9 cellular contexts compared by ENCODE assay signal in genomic region chr19:45442408-45442926, GRCh38. TPM values are rescaled to one million over a fixed set of nuclear protein-coding genes. Genes with fewer than 3 reads are reported as not detected.
DNase-seq lines count a peak whose midpoint lies in the region; ATAC-seq, FAIRE-seq and TF ChIP-seq lines count a peak whose summit lies in the region.
"Had no signal": no experiment of that assay in that cellular context is flagged by ENCODE, and none has a peak within 500 bp of the region (broad histone marks: within the 10 kb centered on the region; RNA-seq: fewer than 3 reads in every experiment).

No MANE protein-coding gene starts in this region.

- peak overlapping the region; percentile 91 to 99 (median 96) for H3K27ac Mint-ChIP-seq in naive B cell
- H3K27ac Mint-ChIP-seq in type B pancreatic cell: peak overlapping the region; percentile 96

- H3K79me2 ChIP-seq in GM12878 (ENCODE audit: control insufficient read depth, insufficient read depth, low read length): no peaks in the 10 kb centered on the region

- in situ Hi-C loops in GM12878 (cut with MboI): loop anchor here (5.0 kb wide), 1 partner anchor 35 kb away; no protein-coding TSS in a partner anchor

- 0 out of 2 replicates have a peak overlapping the region, but pooled peaks have one; percentile 64 for H3K4me2 ChIP-seq in GM12878 (ENCODE audit: control insufficient read depth, insufficient read depth)

- RAD21 ChIA-PET in GM12878 (lab: Charles Lee; ENCODE audit: unreplicated experiment): no interaction called here

- H3K9me3 ChIP-seq in heart right ventricle (no peaks in the 10 kb centered on the region), GM12878 (replicated peaks; ENCODE audit: control insufficient read depth, insufficient read depth, low read length) (no peaks in the 10 kb centered on the region)

- intact Hi-C loops in heart right ventricle (cut with DNase I) (loop anchor here in 2 of 10 donors (2.0 to 10.0 kb wide), 3 partner anchors 26 to 202 kb away; partner anchors contain the start of gene GPR4 (in 1 of the 2)), left cardiac atrium (cut with DNase I) (no loop called here), GM12878 (cut with micrococcal nuclease; ENCODE audit: unreplicated experiment) (loop anchor here (5.0 kb wide), 1 partner anchor 200 kb away; no protein-coding TSS in a partner anchor)

- CTCF ChIA-PET in GM12878 (lab: Yijun Ruan, JAX): interaction anchor here (0.6 to 6.6 kb wide), 4 partner anchors 26 to 200 kb away, joined by 3 to 385 read pairs (median 37); partner anchors contain the start of gene FOSB

- peaks cover 0 to 49% (median 33%) of the 10 kb centered on the region in 9 donors for H3K4me1 ChIP-seq in heart right ventricle
- peaks cover 23% of the 10 kb centered on the region for H3K4me1 ChIP-seq in GM12878 (ENCODE audit: control insufficient read depth, insufficient read depth, low read length)

- TF ChIP-seq CTCF in heart right ventricle (IDR thresholded peaks at IDR 0.05): no peak
- TF ChIP-seq CTCF in GM12878 (IDR thresholded peaks at IDR 0.05 in 2 of 3, conservative IDR thresholded peaks at IDR 0.05 in 1 of 3; ENCODE audit: control insufficient read depth in 2 of 3, extremely low read depth in 1 of 3, insufficient read depth in 1 of 3, low read depth in 3 of 3, low read length in 3 of 3): no peak
- TF ChIP-seq CTCF in type B pancreatic cell (conservative IDR thresholded peaks at IDR 0.05): no peak

- H3K36me3 Mint-ChIP-seq in naive B cell (no peaks in the 10 kb centered on the region), type B pancreatic cell (no peaks in the 10 kb centered on the region)

- H3K9me3 Mint-ChIP-seq in naive B cell (no peaks in the 10 kb centered on the region), type B pancreatic cell (no peaks in the 10 kb centered on the region)

- ATAC-seq in heart right ventricle (no peak), left cardiac atrium (no peak), GM12878 (no peak; the same call in 2 of the 3 replicates), naive B cell (ENCODE audit: low read depth in 2 of 2) (no peak)

- DNase-seq in heart right ventricle: no peak
- DNase-seq in left cardiac atrium: no peak
- DNase-seq in GM12878 (ENCODE audit: low read depth, low spot score): no peak
- DNase-seq in naive B cell: no peak
- no peak for DNase-seq in type B pancreatic cell (ENCODE audit: extremely low spot score, unreplicated experiment)
- no peak for DNase-seq in NCI-H748 (lab: John Stamatoyannopoulos, UW; ENCODE audit: unreplicated experiment)
- DNase-seq in GF-D8 (lab: John Stamatoyannopoulos, UW): no peak
- no peak for DNase-seq in glomerular visceral epithelial cell (ENCODE audit: extremely low spot score)
- DNase-seq: NCI-H1105 treated with DMSO at 0.1 percent for 48 hours had no signal

- H3K27me3 Mint-ChIP-seq in naive B cell: no peaks in the 10 kb centered on the region
- H3K27me3 Mint-ChIP-seq in type B pancreatic cell: no peaks in the 10 kb centered on the region

- H3K4me1 Mint-ChIP-seq in naive B cell: peaks cover 46 to 58% (median 52%) of the 10 kb centered on the region in 3 donors
- H3K4me1 Mint-ChIP-seq in type B pancreatic cell (ENCODE audit: unreplicated experiment): peaks cover 24% of the 10 kb centered on the region

- peak overlapping the region in 9 of 10 donors; percentile 76 to 96 (median 89) for H3K27ac ChIP-seq in heart right ventricle
- H3K27ac ChIP-seq in GM12878 (ENCODE audit: control insufficient read depth, insufficient read depth): 0 out of 2 replicates have a peak overlapping the region, but pooled peaks have one; percentile 1

- no peaks in the 10 kb centered on the region for H4K20me1 ChIP-seq in GM12878 (ENCODE audit: control insufficient read depth, insufficient read depth)

- no peak for TF ChIP-seq POLR2A in GM12878 (IDR thresholded peaks at IDR 0.05; ENCODE audit: low read depth, low read length)

- SMC1A ChIA-PET in GM12878 (lab: Charles Lee; ENCODE audit: uncharacterized antibody, unreplicated experiment): interaction anchor here (6.0 kb wide), 1 partner anchor 36 kb away, joined by 145 read pairs; no protein-coding TSS in a partner anchor

- no peak overlapping the region for H2AFZ ChIP-seq in GM12878 (ENCODE audit: control insufficient read depth, low read depth, low read length)

- POLR2A ChIA-PET in GM12878 (lab: Charles Lee): interaction anchor here (0.6 to 0.7 kb wide), 2 partner anchors 26 to 266 kb away, joined by 3 to 4 read pairs; partner anchors contain the start of gene FOSB

- whole genome bisulfite sequencing in heart right ventricle, 2 donors: 78 to 83% methylated on average over 3 of the region's 3 CpGs
- WGBS in GM12878 (ENCODE audit: insufficient coverage, insufficient replicate concordance, low lambda C conversion rate, missing lambda C conversion rate): 77% methylated on average over 3 of the region's 3 CpGs

- TF ChIP-seq EP300 in GM12878 (IDR thresholded peaks at IDR 0.05; ENCODE audit: borderline replicate concordance in 1 of 2, control insufficient read depth in 1 of 2, low read depth in 2 of 2, low read length in 2 of 2): no peak

- no peaks in the 10 kb centered on the region for H3K27me3 ChIP-seq in heart right ventricle
- H3K27me3 ChIP-seq in GM12878 (replicated peaks in 1 of 2; ENCODE audit: control insufficient read depth in 2 of 2, insufficient read depth in 2 of 2, low read length in 1 of 2): no peaks in the 10 kb centered on the region

- H3K4me3 Mint-ChIP-seq in naive B cell: peak overlapping the region; percentile 79 to 94 (median 88)
- H3K4me3 Mint-ChIP-seq in type B pancreatic cell: peak overlapping the region; percentile 88

- no peak overlapping the region for H3K9ac ChIP-seq in GM12878 (ENCODE audit: control insufficient read depth, insufficient read depth, low read length)

- BruUV-seq in GM12878 (replicated peaks; lab: Mats Ljungman, UMichigan): no TSS peak

- H3K4me3 ChIP-seq in heart right ventricle (no peak overlapping the region), GM12878 (no peak overlapping the region)

- no peak for TF ChIP-seq RAD21 in GM12878 (IDR thresholded peaks at IDR 0.05; ENCODE audit: insufficient read depth, low read depth, low read length)

- FAIRE-seq in GM12878 (lab: Jason Lieb, UNC): no peak

- H3K36me3 ChIP-seq in heart right ventricle (no peaks in the 10 kb centered on the region), GM12878 (ENCODE audit: control insufficient read depth in 2 of 2, insufficient read depth in 2 of 2, low read length in 1 of 2) (no peaks in the 10 kb centered on the region)

RNA-seq across cellular contexts. Expression of gene ERCC1, which starts 18.8 kb away (rescaled TPM):
- total RNA-seq in heart right ventricle (100 to 1,000 TPM; 113 to 194 (median 136) TPM), left cardiac atrium (100 to 1,000 TPM; 105 to 140 TPM), GM12878 (2014; rRNA removed) (74.7 and 82.6 TPM in 2 replicates), GM12878 (2014; rRNA removed; fragmentation: Illumina TruSeq; extraction: Trizol) (45.4 and 57.2 TPM in 2 replicates), GM12878 (2021) (70.1 and 75.3 TPM in 2 replicates), type B pancreatic cell (ENCODE audit: low replicate concordance) (57.3 and 71.8 TPM in 2 replicates)
- polyA plus RNA-seq in heart right ventricle (100 to 1,000 TPM; 147 to 183 TPM), GM12878 (2011; rRNA removed) (36.8 and 65.0 TPM in 2 replicates), GM12878 (2014; fragmentation: Illumina TruSeq; extraction: Trizol) (23.1 and 52.0 TPM in 2 replicates), GM12878 (2014; fragmentation: Nextera tagmentation; extraction: Ambion mirVana) (10 to 100 TPM; 14.7 to 36.8 TPM), GM12878 (2014; rRNA removed) (104 and 113 TPM in 2 replicates), GM12878 (2016; fragmentation: Nextera tagmentation; extraction: Ambion mirVana) (10 to 100 TPM; 54.2 to 66.8 TPM), naive B cell (ENCODE audit: low read depth in 6 of 6) (10 to 100 TPM; 40.0 to 91.4 (median 46.2) TPM)
- 59.3 and 59.4 TPM in 2 replicates for total RNA-seq in GM12878 (2013; cell fraction: nucleolus; rRNA removed)
- polyA plus RNA-seq in GM12878 (2011; ENCODE audit: low read depth): 161 TPM
- 105 and 127 TPM in 2 replicates for polyA plus RNA-seq in GM12878 (2011; cell fraction: cytosol; rRNA removed)
- polyA plus RNA-seq in GM12878 (2011; cell fraction: nucleus; rRNA removed): 101 and 105 TPM in 2 replicates
- 49.9 and 53.1 TPM in 2 replicates for polyA plus RNA-seq in GM12878 (2012)
- 51.6 and 101 TPM in 2 replicates for polyA minus RNA-seq in GM12878 (2011; rRNA and poly(A)+ RNA removed)
- polyA minus RNA-seq in GM12878 (2011; cell fraction: cytosol; rRNA and poly(A)+ RNA removed): 45.3 and 49.4 TPM in 2 replicates
- 28.0 and 31.4 TPM in 2 replicates for polyA minus RNA-seq in GM12878 (2011; cell fraction: nucleus; rRNA and poly(A)+ RNA removed)

RNA-seq across cellular contexts. Expression of gene FOSB, which starts 25.3 kb away (rescaled TPM):
- 10 to 100 TPM in 2 of 10 donors, 1 to 10 TPM in 7, under 1 TPM in 1; 0.39 to 54.5 (median 4.9) TPM for total RNA-seq in heart right ventricle
- polyA plus RNA-seq in heart right ventricle: 1 to 10 TPM; 2.1 to 5.5 TPM
- total RNA-seq in left cardiac atrium: 1 to 10 TPM; 1.5 to 5.5 TPM
- 2.5 and 2.8 TPM in 2 replicates for total RNA-seq in GM12878 (2013; cell fraction: nucleolus; rRNA removed)
- 0.11 and 0.44 TPM in 2 replicates for total RNA-seq in GM12878 (2014; rRNA removed)
- 0.14 and 0.31 TPM in 2 replicates for total RNA-seq in GM12878 (2014; rRNA removed; fragmentation: Illumina TruSeq; extraction: Trizol)
- total RNA-seq in GM12878 (2021): 0.56 and 0.69 TPM in 2 replicates
- 0.52 TPM for polyA plus RNA-seq in GM12878 (2011; ENCODE audit: low read depth)
- polyA plus RNA-seq in GM12878 (2011; rRNA removed): 0.13 and 0.20 TPM in 2 replicates
- 0.25 and 0.34 TPM in 2 replicates for polyA plus RNA-seq in GM12878 (2011; cell fraction: cytosol; rRNA removed)
- polyA plus RNA-seq in GM12878 (2011; cell fraction: nucleus; rRNA removed): 1.6 and 1.8 TPM in 2 replicates
- 0.83 and 1.1 TPM in 2 replicates for polyA plus RNA-seq in GM12878 (2012)
- polyA plus RNA-seq in GM12878 (2014; fragmentation: Illumina TruSeq; extraction: Trizol): 0.28 and 0.35 TPM in 2 replicates
- polyA plus RNA-seq in GM12878 (2014; fragmentation: Nextera tagmentation; extraction: Ambion mirVana): under 1 TPM; 0.06 to 0.07 TPM
- polyA plus RNA-seq in GM12878 (2014; rRNA removed): 0.24 and 0.34 TPM in 2 replicates
- polyA plus RNA-seq in GM12878 (2016; fragmentation: Nextera tagmentation; extraction: Ambion mirVana): under 1 TPM; 0.29 to 0.45 TPM
- polyA minus RNA-seq in GM12878 (2011; rRNA and poly(A)+ RNA removed): 1.8 and 2.5 TPM in 2 replicates
- not detected in 2 replicates for polyA minus RNA-seq in GM12878 (2011; cell fraction: cytosol; rRNA and poly(A)+ RNA removed)
- polyA minus RNA-seq in GM12878 (2011; cell fraction: nucleus; rRNA and poly(A)+ RNA removed): 3.9 and 7.5 TPM in 2 replicates
- polyA plus RNA-seq in naive B cell (ENCODE audit: low read depth in 6 of 6): 100 to 1,000 TPM in 1 of 6 donors, 10 to 100 TPM in 5; 26.6 to 110 (median 82.1) TPM
- total RNA-seq in type B pancreatic cell (ENCODE audit: low replicate concordance): 28.4 and 178 TPM in 2 replicates

RNA-seq across cellular contexts. Expression of gene POLR1G, which starts 36.0 kb away (rescaled TPM):
- total RNA-seq in heart right ventricle (1 to 10 TPM; 4.1 to 9.8 (median 5.6) TPM), left cardiac atrium (1 to 10 TPM; 4.6 to 5.5 TPM), GM12878 (2014; rRNA removed) (18.4 and 30.9 TPM in 2 replicates), GM12878 (2014; rRNA removed; fragmentation: Illumina TruSeq; extraction: Trizol) (19.5 and 23.2 TPM in 2 replicates), GM12878 (2021) (18.8 TPM in 2 replicates), type B pancreatic cell (ENCODE audit: low replicate concordance) (7.2 and 9.5 TPM in 2 replicates)
- polyA plus RNA-seq in heart right ventricle (1 to 10 TPM; 5.1 to 8.2 TPM), GM12878 (2011; rRNA removed) (3.1 and 5.0 TPM in 2 replicates), GM12878 (2014; fragmentation: Illumina TruSeq; extraction: Trizol) (13.3 and 22.1 TPM in 2 replicates), GM12878 (2014; fragmentation: Nextera tagmentation; extraction: Ambion mirVana) (1 to 10 TPM; 2.0 to 5.4 TPM), GM12878 (2014; rRNA removed) (17.4 and 24.4 TPM in 2 replicates), GM12878 (2016; fragmentation: Nextera tagmentation; extraction: Ambion mirVana) (10 to 100 TPM; 23.2 to 24.3 TPM), naive B cell (ENCODE audit: low read depth in 6 of 6) (1 to 10 TPM in 5 of 6 donors, under 1 TPM in 1; 0.49 to 8.5 (median 3.0) TPM)
- 2.6 and 3.9 TPM in 2 replicates for total RNA-seq in GM12878 (2013; cell fraction: nucleolus; rRNA removed)
- 1.3 TPM for polyA plus RNA-seq in GM12878 (2011; ENCODE audit: low read depth)
- polyA plus RNA-seq in GM12878 (2011; cell fraction: cytosol; rRNA removed): 5.4 and 6.9 TPM in 2 replicates
- 2.1 and 4.8 TPM in 2 replicates for polyA plus RNA-seq in GM12878 (2011; cell fraction: nucleus; rRNA removed)
- 3.3 and 4.2 TPM in 2 replicates for polyA plus RNA-seq in GM12878 (2012)
- polyA minus RNA-seq in GM12878 (2011; rRNA and poly(A)+ RNA removed): 2.6 and 3.6 TPM in 2 replicates
- polyA minus RNA-seq in GM12878 (2011; cell fraction: cytosol; rRNA and poly(A)+ RNA removed): 4.0 and 6.8 TPM in 2 replicates
- polyA minus RNA-seq in GM12878 (2011; cell fraction: nucleus; rRNA and poly(A)+ RNA removed): 1.3 and 3.3 TPM in 2 replicates

RNA-seq across cellular contexts. Expression of gene PPP1R13L, which starts 37.6 kb away (rescaled TPM):
- total RNA-seq in heart right ventricle (100 to 1,000 TPM; 134 to 204 (median 166) TPM), left cardiac atrium (100 to 1,000 TPM; 123 to 143 TPM), GM12878 (2014; rRNA removed) (1.8 and 2.5 TPM in 2 replicates), GM12878 (2014; rRNA removed; fragmentation: Illumina TruSeq; extraction: Trizol) (1.2 and 1.3 TPM in 2 replicates), GM12878 (2021) (10.0 and 11.0 TPM in 2 replicates), type B pancreatic cell (ENCODE audit: low replicate concordance) (38.6 and 110 TPM in 2 replicates)
- polyA plus RNA-seq in heart right ventricle (100 to 1,000 TPM in 1 of 2 donors, 10 to 100 TPM in 1; 85.2 to 265 TPM), GM12878 (2011; rRNA removed) (2.3 and 2.4 TPM in 2 replicates), GM12878 (2014; fragmentation: Illumina TruSeq; extraction: Trizol) (3.0 and 3.3 TPM in 2 replicates), GM12878 (2014; fragmentation: Nextera tagmentation; extraction: Ambion mirVana) (1 to 10 TPM in 1 of 2 experiments, under 1 TPM in 1; 0.40 to 1.9 TPM), GM12878 (2014; rRNA removed) (4.4 and 4.7 TPM in 2 replicates), GM12878 (2016; fragmentation: Nextera tagmentation; extraction: Ambion mirVana) (1 to 10 TPM; 2.4 to 2.6 TPM), naive B cell (ENCODE audit: low read depth in 6 of 6) (1 to 10 TPM in 4 of 6 donors, under 1 TPM in 1, not detected in 1; 0.29 to 4.3 (median 2.5) TPM)
- 34.6 and 46.1 TPM in 2 replicates for total RNA-seq in GM12878 (2013; cell fraction: nucleolus; rRNA removed)
- polyA plus RNA-seq in GM12878 (2011; ENCODE audit: low read depth): 15.1 TPM
- 3.5 and 3.6 TPM in 2 replicates for polyA plus RNA-seq in GM12878 (2011; cell fraction: cytosol; rRNA removed)
- 15.1 and 17.8 TPM in 2 replicates for polyA plus RNA-seq in GM12878 (2011; cell fraction: nucleus; rRNA removed)
- polyA plus RNA-seq in GM12878 (2012): 23.7 and 26.2 TPM in 2 replicates
- 2.3 and 4.3 TPM in 2 replicates for polyA minus RNA-seq in GM12878 (2011; rRNA and poly(A)+ RNA removed)
- polyA minus RNA-seq in GM12878 (2011; cell fraction: cytosol; rRNA and poly(A)+ RNA removed): 2.5 and 4.3 TPM in 2 replicates
- polyA minus RNA-seq in GM12878 (2011; cell fraction: nucleus; rRNA and poly(A)+ RNA removed): 3.1 and 4.4 TPM in 2 replicates

RNA-seq across cellular contexts. Expression of gene RTN2, which starts 54.4 kb away (rescaled TPM):
- total RNA-seq in heart right ventricle (10 to 100 TPM; 15.9 to 33.7 (median 21.8) TPM), left cardiac atrium (10 to 100 TPM; 13.0 to 16.3 TPM), GM12878 (2014; rRNA removed) (4.0 and 5.2 TPM in 2 replicates), GM12878 (2014; rRNA removed; fragmentation: Illumina TruSeq; extraction: Trizol) (3.4 and 4.2 TPM in 2 replicates), GM12878 (2021) (9.7 and 11.6 TPM in 2 replicates), type B pancreatic cell (ENCODE audit: low replicate concordance) (11.9 and 13.0 TPM in 2 replicates)
- polyA plus RNA-seq in heart right ventricle (10 to 100 TPM; 11.1 to 13.3 TPM), GM12878 (2011; rRNA removed) (1.1 and 2.6 TPM in 2 replicates), GM12878 (2014; fragmentation: Illumina TruSeq; extraction: Trizol) (5.5 and 5.9 TPM in 2 replicates), GM12878 (2014; fragmentation: Nextera tagmentation; extraction: Ambion mirVana) (under 1 TPM; 0.32 to 0.42 TPM), GM12878 (2014; rRNA removed) (10.3 and 11.0 TPM in 2 replicates), GM12878 (2016; fragmentation: Nextera tagmentation; extraction: Ambion mirVana) (1 to 10 TPM; 4.8 to 4.9 TPM), naive B cell (ENCODE audit: low read depth in 6 of 6) (under 1 TPM in 3 of 6 donors, not detected in 3; 0.28 to 0.58 (median 0.47) TPM)
- 6.8 and 7.8 TPM in 2 replicates for total RNA-seq in GM12878 (2013; cell fraction: nucleolus; rRNA removed)
- 20.8 TPM for polyA plus RNA-seq in GM12878 (2011; ENCODE audit: low read depth)
- polyA plus RNA-seq in GM12878 (2011; cell fraction: cytosol; rRNA removed): 4.2 and 4.4 TPM in 2 replicates
- polyA plus RNA-seq in GM12878 (2011; cell fraction: nucleus; rRNA removed): 3.1 and 4.2 TPM in 2 replicates
- 18.2 and 18.6 TPM in 2 replicates for polyA plus RNA-seq in GM12878 (2012)
- 2.0 and 2.3 TPM in 2 replicates for polyA minus RNA-seq in GM12878 (2011; rRNA and poly(A)+ RNA removed)
- 1.7 and 1.8 TPM in 2 replicates for polyA minus RNA-seq in GM12878 (2011; cell fraction: cytosol; rRNA and poly(A)+ RNA removed)
- polyA minus RNA-seq in GM12878 (2011; cell fraction: nucleus; rRNA and poly(A)+ RNA removed): 1.8 and 2.8 TPM in 2 replicates
